ENCODE assay signal across 2 cellular contexts in genomic region chr1:179599623-179600249, GRCh38.
A peak's percentile ranks its signal among the peaks of the same experiment; 100 is the strongest.
TF ChIP-seq lines count a peak whose summit lies in the region.

No MANE protein-coding gene starts in this region.

TF ChIP-seq in IMR-90, 13 proteins besides CTCF, POLR2A, EP300 and RAD21:
- TF ChIP-seq SMC3 (IDR thresholded peaks at IDR 0.05; ENCODE audit: low read depth, low read length) (peak; percentile 25; the same call in 1 of the 2 replicates), CHD1 (IDR thresholded peaks at IDR 0.05; ENCODE audit: low read depth, low read length) (no peak)

TF ChIP-seq in SK-N-SH, 30 proteins besides CTCF, POLR2A, EP300 and RAD21:
- TF ChIP-seq CHD2 (IDR thresholded peaks at IDR 0.05; ENCODE audit: low read length, partially characterized antibody) (no peak), SMC3 (IDR thresholded peaks at IDR 0.05; ENCODE audit: low read depth, low read length) (peak; percentile 40)
